9 cellular contexts compared by ENCODE assay signal in the genomic region with DNA sequence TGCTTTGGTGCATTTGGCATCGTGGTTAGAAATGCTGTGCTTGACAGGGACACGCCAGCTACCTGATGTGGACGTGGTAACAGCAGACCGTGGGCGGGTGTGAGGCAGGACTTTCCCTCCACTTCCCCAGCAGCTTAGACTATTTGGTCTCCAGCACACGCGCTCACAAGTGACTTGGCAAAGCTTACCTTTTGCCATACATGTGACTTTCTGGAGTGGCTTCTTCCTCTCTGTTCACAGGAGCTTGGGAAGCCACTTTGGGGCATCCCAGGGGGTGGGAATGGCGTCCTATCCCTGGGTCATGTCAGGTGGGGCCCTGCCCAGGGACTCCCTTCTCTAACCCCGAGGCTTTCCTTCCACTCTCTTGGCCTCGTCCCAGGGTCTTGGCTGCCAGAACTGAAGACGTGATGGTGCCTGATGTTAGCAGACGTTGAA.
A peak's percentile ranks its signal among the peaks of the same experiment; 100 is the strongest.
DNase-seq lines count a peak whose midpoint lies in the region; ATAC-seq and FAIRE-seq lines count a peak whose summit lies in the region.
"Had no signal": no experiment of that assay in that cellular context is flagged by ENCODE, and none has a peak within 500 bp of the region (broad histone marks: within the 10 kb centered on the region; RNA-seq: fewer than 3 reads in every experiment).

No MANE protein-coding gene starts in this region.

- no peaks in the 10 kb centered on the region for H3K36me3 Mint-ChIP-seq in CD4-positive, CD25-positive, alpha-beta regulatory T cell

- intact Hi-C loops in left ventricle myocardium superior (cut with micrococcal nuclease): no loop called here

- no peak overlapping the region for H3K4me3 Mint-ChIP-seq in CD4-positive, CD25-positive, alpha-beta regulatory T cell

- H3K4me3 ChIP-seq in CD4-positive, CD25-positive, alpha-beta regulatory T cell (ENCODE audit: low read depth, low read length): no peak overlapping the region

- FAIRE-seq in frontal cortex (lab: Jason Lieb, UNC): no peak
- FAIRE-seq: bronchial epithelial cell had no signal

- no peaks in the 10 kb centered on the region for H3K4me1 ChIP-seq in CD4-positive, CD25-positive, alpha-beta regulatory T cell (ENCODE audit: control insufficient read depth, insufficient read depth, low read length, poor library complexity, severe bottlenecking)

- no peak for ATAC-seq in CD4-positive, CD25-positive, alpha-beta regulatory T cell (ENCODE audit: low read depth in 2 of 2)
- ATAC-seq in GM19455 (IDR thresholded peaks at IDR 0.05; ENCODE audit: unreplicated experiment) (peak; percentile 57), left ventricle myocardium superior (peak; percentile 81), GM19395 (IDR thresholded peaks at IDR 0.05; ENCODE audit: unreplicated experiment) (no peak)

- H3K27me3 Mint-ChIP-seq in CD4-positive, CD25-positive, alpha-beta regulatory T cell: no peaks in the 10 kb centered on the region

- H3K9me3 Mint-ChIP-seq in CD4-positive, CD25-positive, alpha-beta regulatory T cell: no peaks in the 10 kb centered on the region

- H3K4me1 Mint-ChIP-seq in CD4-positive, CD25-positive, alpha-beta regulatory T cell: peaks cover 6 to 23% (median 12%) of the 10 kb centered on the region in 4 donors

- H3K36me3 ChIP-seq in CD4-positive, CD25-positive, alpha-beta regulatory T cell (ENCODE audit: control insufficient read depth, insufficient read depth, low read length): no peaks in the 10 kb centered on the region

- no peaks in the 10 kb centered on the region for H3K9me3 ChIP-seq in CD4-positive, CD25-positive, alpha-beta regulatory T cell (ENCODE audit: control insufficient read depth in 2 of 2, low read length in 2 of 2)

- peak in 1 of 3 donors; percentile 16 for DNase-seq in CD4-positive, CD25-positive, alpha-beta regulatory T cell
- peak; percentile 30 for DNase-seq in NCI-H1092 treated with DMSO at 0.1 percent for 48 hours (lab: John Stamatoyannopoulos, UW)
- peak; percentile 47 for DNase-seq in left ventricle myocardium superior
- no peak for DNase-seq in cerebellar cortex (ENCODE audit: low spot score)
- no peak for DNase-seq in SHP77 (lab: John Stamatoyannopoulos, UW)
- DNase-seq in frontal cortex (ENCODE audit: low spot score in 2 of 2): no peak

- H3K27me3 ChIP-seq in CD4-positive, CD25-positive, alpha-beta regulatory T cell (ENCODE audit: control insufficient read depth, insufficient read depth, low read length): no peaks in the 10 kb centered on the region

- no peak overlapping the region for H3K27ac ChIP-seq in CD4-positive, CD25-positive, alpha-beta regulatory T cell (ENCODE audit: insufficient read depth, low read length, poor library complexity, severe bottlenecking)

- H3K27ac Mint-ChIP-seq in CD4-positive, CD25-positive, alpha-beta regulatory T cell: peak overlapping the region in 2 of 3 donors; percentile 52 to 56

Comparison
In these comparisons a context has a peak if more than half of its experiments do, and no peak if none do; other contexts are left out.
1. ATAC-seq: peak in GM19455 (single experiment) and left ventricle myocardium superior (single experiment); none in CD4-positive, CD25-positive, alpha-beta regulatory T cell (0 of 2) and GM19395 (single experiment).
2. DNase-seq: peak in NCI-H1092 treated with DMSO at 0.1 percent for 48 hours (single experiment) and left ventricle myocardium superior (single experiment); none in cerebellar cortex (single experiment), SHP77 (0 of 2) and frontal cortex (0 of 2).